Comparison of ENCODE assay signal across 8 cellular contexts in the genomic region with DNA sequence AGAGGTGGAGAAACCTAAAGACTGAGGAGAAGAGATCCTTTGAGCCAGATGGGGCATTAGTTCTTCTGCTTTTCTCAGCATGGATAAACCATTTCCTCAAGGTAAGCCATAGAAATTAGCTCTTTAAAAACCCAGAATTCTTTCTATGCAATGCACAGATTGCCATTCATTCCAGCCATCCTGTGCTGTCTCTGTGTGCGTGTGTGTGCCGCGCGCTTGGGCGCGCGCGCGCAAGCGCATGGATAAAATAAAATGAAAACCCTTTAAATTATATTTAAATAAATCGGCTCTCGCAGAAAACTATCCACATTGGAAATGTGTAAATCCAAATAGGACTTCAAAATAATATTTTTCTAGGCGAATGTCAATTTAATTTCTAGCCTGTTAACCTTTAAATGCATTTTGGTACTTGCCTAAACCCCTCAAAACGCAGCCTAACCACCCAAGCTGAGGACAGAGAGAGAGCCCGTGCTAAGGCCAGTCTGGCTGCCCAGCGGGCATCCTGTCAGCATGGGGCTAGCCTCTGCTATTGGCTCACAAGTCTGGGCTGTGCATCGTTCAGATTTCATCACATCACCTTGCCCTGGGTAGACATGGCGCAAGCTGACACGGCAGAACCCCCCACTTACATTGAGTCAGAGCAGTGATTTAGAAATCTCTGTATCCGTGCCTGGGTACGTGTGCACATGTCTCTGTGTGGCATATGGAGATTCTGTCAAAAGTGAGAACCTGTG.
DNase-seq lines count a peak whose midpoint lies in the region; ATAC-seq and TF ChIP-seq lines count a peak whose summit lies in the region.

No MANE protein-coding gene starts in this region.

- H2AFZ ChIP-seq in MM.1S (ENCODE audit: low read length): no peak overlapping the region

- H3K9me3 ChIP-seq in MM.1S (replicated peaks; ENCODE audit: insufficient read depth, low read length) (no peaks in the 10 kb centered on the region), duodenal mucosa (ENCODE audit: control insufficient read depth in 1 of 2, low read length in 2 of 2) (no peaks in the 10 kb centered on the region)

- H3K9me3 Mint-ChIP-seq in naive thymus-derived CD8-positive, alpha-beta T cell: peaks cover 0 to 7% (median 0%) of the 10 kb centered on the region in 9 donors

- H3K36me3 ChIP-seq in BJ (ENCODE audit: control insufficient read depth, insufficient read depth, low read length): no peaks in the 10 kb centered on the region
- no peaks in the 10 kb centered on the region for H3K36me3 ChIP-seq in MM.1S (replicated peaks; ENCODE audit: insufficient read depth, low read length)
- no peaks in the 10 kb centered on the region for H3K36me3 ChIP-seq in duodenal mucosa (ENCODE audit: control insufficient read depth in 1 of 2, insufficient read depth in 2 of 2, low read length in 2 of 2)

- no peak for TF ChIP-seq CTCF in BJ (IDR thresholded peaks at IDR 0.05; ENCODE audit: insufficient read depth, low read depth, low read length)
- TF ChIP-seq CTCF in MM.1S (IDR thresholded peaks at IDR 0.05; ENCODE audit: low read length): no peak

- CTCF ChIA-PET in BJ (lab: Yijun Ruan, JAX): no interaction called here

- peaks cover 0 to 2% (median 0%) of the 10 kb centered on the region in 3 donors for H3K36me3 Mint-ChIP-seq in naive thymus-derived CD8-positive, alpha-beta T cell

- H3K27ac ChIP-seq in MM.1S (ENCODE audit: low read length) (no peak overlapping the region), duodenal mucosa (ENCODE audit: low read depth, low read length) (no peak overlapping the region)

- peak overlapping the region; percentile 56 for H3K4me2 ChIP-seq in MM.1S (ENCODE audit: low read depth, low read length)

- no peak for DNase-seq in BJ (ENCODE audit: low read depth)
- DNase-seq in MM.1S: no peak
- no peak for DNase-seq in naive thymus-derived CD8-positive, alpha-beta T cell
- no peak for DNase-seq in dermis blood vessel endothelial cell
- DNase-seq in NCI-H1930 (lab: John Stamatoyannopoulos, UW): no peak
- DNase-seq in DMS153 (lab: John Stamatoyannopoulos, UW): no peak

- no peaks in the 10 kb centered on the region for H4K20me1 ChIP-seq in MM.1S (ENCODE audit: insufficient read depth, low read length)

- H3K4me3 Mint-ChIP-seq in naive thymus-derived CD8-positive, alpha-beta T cell: peak overlapping the region; percentile 45 to 89 (median 78)

- no peaks in the 10 kb centered on the region for H3K27me3 ChIP-seq in BJ (ENCODE audit: control insufficient read depth, insufficient read depth, low read length)
- H3K27me3 ChIP-seq in MM.1S (replicated peaks; ENCODE audit: insufficient read depth, low read length): no peaks in the 10 kb centered on the region
- H3K27me3 ChIP-seq in duodenal mucosa (ENCODE audit: control insufficient read depth in 1 of 2, insufficient read depth in 2 of 2, low read length in 2 of 2): no peaks in the 10 kb centered on the region

- H3K4me1 Mint-ChIP-seq in naive thymus-derived CD8-positive, alpha-beta T cell: peaks cover 0 to 14% (median 7%) of the 10 kb centered on the region in 4 donors

- no peak overlapping the region for H3K9ac ChIP-seq in MM.1S (ENCODE audit: low read length)
- no peak overlapping the region for H3K9ac ChIP-seq in duodenal mucosa (ENCODE audit: low read depth in 1 of 2, low read length in 2 of 2)

- peak in 1 of 2 donors; percentile 20 for ATAC-seq in naive thymus-derived CD8-positive, alpha-beta T cell
- ATAC-seq in GM18505 (IDR thresholded peaks at IDR 0.05; ENCODE audit: unreplicated experiment): no peak

- H3K4me3 ChIP-seq in BJ (ENCODE audit: low read depth, low read length) (peak overlapping the region; percentile 37), MM.1S (ENCODE audit: low read length) (peak overlapping the region; percentile 28; the same call in 1 of the 2 replicates), duodenal mucosa (ENCODE audit: low read depth in 1 of 2, low read length in 2 of 2) (peak overlapping the region; percentile 53 to 68)

- no peaks in the 10 kb centered on the region for H3K9me2 ChIP-seq in MM.1S (replicated peaks; ENCODE audit: insufficient read depth, low read length)

- POLR2A ChIA-PET in BJ (lab: Charles Lee): no interaction called here
- POLR2A ChIA-PET in naive thymus-derived CD8-positive, alpha-beta T cell (lab: Charles Lee): no interaction called here

- peak overlapping the region in 1 of 10 donors; percentile 42 for H3K27ac Mint-ChIP-seq in naive thymus-derived CD8-positive, alpha-beta T cell

- TF ChIP-seq POLR2A in GM18505 (IDR thresholded peaks at IDR 0.05; ENCODE audit: borderline replicate concordance, extremely low read depth, insufficient read depth, insufficient read length): no peak

- H3K4me1 ChIP-seq in MM.1S (ENCODE audit: low read length) (no peaks in the 10 kb centered on the region), duodenal mucosa (ENCODE audit: control insufficient read depth in 1 of 2, insufficient read depth in 2 of 2, low read length in 2 of 2) (peaks cover 0 to 7% of the 10 kb centered on the region in 2 donors)

- H3K79me2 ChIP-seq in MM.1S (ENCODE audit: low read length): no peaks in the 10 kb centered on the region

- no peaks in the 10 kb centered on the region for H3F3A ChIP-seq in MM.1S (ENCODE audit: insufficient read depth, low read length)

- no peaks in the 10 kb centered on the region for H3K27me3 Mint-ChIP-seq in naive thymus-derived CD8-positive, alpha-beta T cell
